8 cellular contexts compared by ENCODE assay signal in the genomic region with DNA sequence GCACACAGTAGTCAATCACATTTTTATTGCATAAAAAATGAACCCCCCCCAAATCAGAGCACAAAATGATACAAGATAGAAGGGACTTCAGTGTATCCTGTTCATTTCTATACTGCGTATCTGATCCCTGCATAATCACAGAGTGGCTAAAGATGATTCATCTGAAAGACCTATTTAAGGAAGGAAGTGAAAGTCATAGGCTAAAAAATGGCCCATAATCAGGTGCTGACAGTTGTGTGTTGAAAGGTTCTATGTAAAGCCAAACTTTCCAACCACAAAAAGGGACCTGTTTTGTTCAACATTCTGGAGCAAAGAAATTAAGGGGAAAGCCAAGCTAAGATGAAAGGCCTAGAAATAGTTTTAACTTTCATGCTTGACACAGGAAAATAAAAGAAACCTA.
DNase-seq lines count a peak whose midpoint lies in the region; ATAC-seq and TF ChIP-seq lines count a peak whose summit lies in the region.

No MANE protein-coding gene starts in this region.

- H3K4me3 ChIP-seq in lower lobe of right lung = no peak overlapping the region
- H3K4me3 ChIP-seq in BE2C (ENCODE audit: low read depth, low read length) = no peak overlapping the region

- H3K4me1 ChIP-seq in lower lobe of right lung (peaks cover 3% of the 10 kb centered on the region), BE2C (no peaks in the 10 kb centered on the region)

- TF ChIP-seq CTCF in lower lobe of right lung (IDR thresholded peaks at IDR 0.05) (no peak), BE2C (IDR thresholded peaks at IDR 0.05; ENCODE audit: low read depth, low read length) (no peak), omental fat pad (IDR thresholded peaks at IDR 0.05) (no peak)

- intact Hi-C loops in lower lobe of right lung (cut with DNase I) = no loop called here

- H3K36me3 ChIP-seq in lower lobe of right lung = no peaks in the 10 kb centered on the region
- no peaks in the 10 kb centered on the region for H3K36me3 ChIP-seq in BE2C

- H3K27me3 ChIP-seq in lower lobe of right lung (ENCODE audit: low read depth) (no peaks in the 10 kb centered on the region), BE2C (no peaks in the 10 kb centered on the region)

- no peaks in the 10 kb centered on the region for H3K9me3 ChIP-seq in lower lobe of right lung
- no peaks in the 10 kb centered on the region for H3K9me3 ChIP-seq in BE2C

- DNase-seq in A172 (ENCODE audit: low spot score) (peak; percentile 61), RPMI7951 (ENCODE audit: low read depth) (peak; percentile 57), lower lobe of right lung (no peak), BE2C (no peak), HuH-7 (ENCODE audit: low spot score) (no peak), omental fat pad (ENCODE audit: low spot score) (no peak)

- no peak overlapping the region for H3K27ac ChIP-seq in lower lobe of right lung

- peak; percentile 92 for ATAC-seq in GM18867 (IDR thresholded peaks at IDR 0.05; ENCODE audit: unreplicated experiment)
- peak; percentile 85 for ATAC-seq in HG02981 (IDR thresholded peaks at IDR 0.05; ENCODE audit: unreplicated experiment)
- ATAC-seq in lower lobe of right lung = peak; percentile 60 to 71
- ATAC-seq in omental fat pad (ENCODE audit: low FRiP score) = no peak

Comparison
In these comparisons a context has a peak if more than half of its experiments do, and no peak if none do; other contexts are left out.
1. DNase-seq: peak in A172 (single experiment) and RPMI7951 (single experiment); none in lower lobe of right lung (single experiment), BE2C (single experiment), HuH-7 (single experiment) and omental fat pad (single experiment).